In the genomic region with DNA sequence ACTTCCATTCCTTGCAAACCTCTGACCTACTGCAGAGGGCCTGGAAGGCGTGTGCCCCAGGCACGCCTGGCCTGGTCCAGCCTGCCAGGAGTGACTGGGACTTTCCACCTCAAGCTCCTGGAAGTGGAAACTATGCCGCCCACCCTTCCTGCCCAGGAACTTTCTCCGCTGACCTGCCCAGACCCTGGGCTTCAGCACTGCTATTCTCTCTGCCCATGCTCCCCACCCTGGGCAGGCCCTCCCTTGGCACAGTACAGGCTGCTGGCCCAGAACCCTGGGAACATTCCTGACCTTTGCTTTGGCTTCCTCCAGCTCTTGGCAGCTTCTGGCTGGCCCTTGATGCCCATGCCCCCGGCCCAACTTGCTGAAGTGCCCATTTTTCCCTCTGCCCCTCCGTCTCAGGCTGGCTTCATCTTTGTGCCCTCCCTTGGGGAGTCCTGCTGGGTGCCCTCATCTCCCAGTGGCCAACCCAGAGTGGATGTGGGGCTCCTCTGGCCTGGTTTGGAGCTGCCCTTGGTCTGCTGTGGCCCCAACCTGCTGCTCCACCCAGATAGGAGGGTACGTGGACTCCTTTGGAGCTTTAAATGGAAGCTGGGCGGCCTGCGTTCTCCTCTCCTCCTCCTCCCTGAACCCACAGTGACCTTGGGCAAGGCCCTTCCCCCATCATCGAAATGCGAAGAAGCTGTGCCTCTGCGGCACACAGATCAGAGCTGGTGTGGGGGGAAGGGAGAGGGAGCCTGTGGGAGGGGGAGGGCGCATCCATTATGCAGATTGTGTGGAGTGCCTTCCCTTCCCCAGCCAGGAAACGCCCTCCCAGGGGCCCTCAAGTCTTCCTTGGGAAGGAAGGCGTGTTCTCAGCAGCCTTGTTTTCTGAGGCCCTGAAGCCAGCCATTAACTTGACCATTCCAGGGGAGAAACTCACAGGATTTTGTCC, we compare ENCODE assay signal across 10 cellular contexts. TPM values are rescaled to one million over a fixed set of nuclear protein-coding genes. Genes with fewer than 3 reads are reported as not detected.
DNase-seq lines count a peak whose midpoint lies in the region; ATAC-seq, FAIRE-seq and TF ChIP-seq lines count a peak whose summit lies in the region.
"Had no signal": no experiment of that assay in that cellular context is flagged by ENCODE, and none has a peak within 500 bp of the region (broad histone marks: within the 10 kb centered on the region; RNA-seq: fewer than 3 reads in every experiment).

No MANE protein-coding gene starts in this region.

- DNase-seq in MG63 (peak; percentile 87), endothelial cell of umbilical vein (ENCODE audit: low read depth, low spot score) (peak; percentile 89), right lobe of liver (peak in 2 of 3 donors; percentile 61 to 75), OCI-M1 (lab: John Stamatoyannopoulos, UW) (no peak), GM12892 (ENCODE audit: insufficient read length) (no peak)
- DNase-seq: activated naive CD4-positive, alpha-beta T cell treated with Interleukin-2 at 50 U/mL for 16 hours; SW 1271 had no signal

- H3K4me1 ChIP-seq in endothelial cell of umbilical vein (ENCODE audit: control insufficient read depth, extremely low read depth, insufficient read depth, low read length): peaks cover 52% of the 10 kb centered on the region
- peaks cover 0 to 9% (median 4%) of the 10 kb centered on the region in 4 donors for H3K4me1 ChIP-seq in right lobe of liver
- H3K4me1 ChIP-seq in subcutaneous abdominal adipose tissue (ENCODE audit: control insufficient read depth in 5 of 5, insufficient read depth in 5 of 5, low read length in 5 of 5): peaks cover 16 to 89% (median 70%) of the 10 kb centered on the region in 5 donors

- no peaks in the 10 kb centered on the region for H4K20me1 ChIP-seq in endothelial cell of umbilical vein (replicated peaks; ENCODE audit: control insufficient read depth, extremely low read depth, insufficient read depth, low read length)

- peaks cover 82% of the 10 kb centered on the region for H3K79me2 ChIP-seq in endothelial cell of umbilical vein (ENCODE audit: control insufficient read depth, insufficient read depth, low read length)

- H3K27me3 ChIP-seq in MG63 (no peaks in the 10 kb centered on the region), endothelial cell of umbilical vein (ENCODE audit: control insufficient read depth in 2 of 2, insufficient read depth in 2 of 2, low read length in 2 of 2) (no peaks in the 10 kb centered on the region), right lobe of liver (no peaks in the 10 kb centered on the region), subcutaneous abdominal adipose tissue (ENCODE audit: control insufficient read depth in 5 of 5, insufficient read depth in 4 of 5, low read length in 5 of 5) (no peaks in the 10 kb centered on the region)

- H3K27ac ChIP-seq in endothelial cell of umbilical vein (ENCODE audit: insufficient read depth, low read depth, low read length) (peak overlapping the region; percentile 71), right lobe of liver (peak overlapping the region in 1 of 3 donors; percentile 75), subcutaneous abdominal adipose tissue (ENCODE audit: low read depth, low read length) (peak overlapping the region; percentile 99)

- no peak overlapping the region for H2AFZ ChIP-seq in endothelial cell of umbilical vein (ENCODE audit: low read depth, low read length)

- TF ChIP-seq POLR2A in endothelial cell of umbilical vein (IDR thresholded peaks at IDR 0.05; ENCODE audit: low read depth, low read length) (no peak), right lobe of liver (IDR thresholded peaks at IDR 0.05) (no peak), GM12892 (IDR thresholded peaks at IDR 0.05; ENCODE audit: low read depth, low read length) (no peak)

- H3K9ac ChIP-seq in endothelial cell of umbilical vein (replicated peaks; ENCODE audit: extremely low read depth, insufficient read depth, low read length): peak overlapping the region; percentile 17
- H3K9ac ChIP-seq in subcutaneous abdominal adipose tissue (ENCODE audit: low read length in 5 of 5): peak overlapping the region; percentile 63 to 86 (median 78)

- intact Hi-C loops in endothelial cell of umbilical vein (cut with micrococcal nuclease) (loop anchor here (1.0 to 10.0 kb wide), 2 partner anchors 12 to 1931 kb away; a partner anchor contains a TSS), right lobe of liver (cut with DNase I) (no loop called here)

- no peak for TF ChIP-seq CTCF in endothelial cell of umbilical vein (IDR thresholded peaks at IDR 0.05; ENCODE audit: extremely low read depth in 1 of 2, insufficient read depth in 1 of 2, low read depth in 1 of 2, low read length in 2 of 2)
- TF ChIP-seq CTCF in right lobe of liver (IDR thresholded peaks at IDR 0.05): no peak

- no peaks in the 10 kb centered on the region for H3K9me1 ChIP-seq in endothelial cell of umbilical vein (replicated peaks; ENCODE audit: control insufficient read depth, extremely low read depth, insufficient read depth, low read length)

- H3K4me3 ChIP-seq in MG63 (no peak overlapping the region), endothelial cell of umbilical vein (replicated peaks in 1 of 3; ENCODE audit: insufficient read depth in 1 of 3, low read depth in 1 of 3, low read length in 3 of 3) (peak overlapping the region in 2 of 3 experiments; percentile 7 to 65), right lobe of liver (no peak overlapping the region), subcutaneous abdominal adipose tissue (ENCODE audit: low read depth in 1 of 5, low read length in 5 of 5) (peak overlapping the region in 4 of 5 donors; percentile 45 to 80 (median 74))

- dilution Hi-C loops in endothelial cell of umbilical vein (cut with MboI; ENCODE audit: extremely low pct_ligation_motif_present, low sequenced_read_pairs): no loop called here

- FAIRE-seq in endothelial cell of umbilical vein (lab: Jason Lieb, UNC) (peak; percentile 95), GM12892 (lab: Jason Lieb, UNC) (no peak)

- CTCF ChIA-PET in endothelial cell of umbilical vein (lab: Charles Lee): interaction anchor here (7.1 to 8.7 kb wide), 2 partner anchors 12 to 14 kb away, joined by 110 to 325 read pairs; a partner anchor contains a TSS

- H3K36me3 ChIP-seq in MG63: no peaks in the 10 kb centered on the region
- H3K36me3 ChIP-seq in endothelial cell of umbilical vein (ENCODE audit: control insufficient read depth in 2 of 2, extremely low read depth in 1 of 2, insufficient read depth in 2 of 2, low read length in 2 of 2): no peaks in the 10 kb centered on the region
- no peaks in the 10 kb centered on the region for H3K36me3 ChIP-seq in right lobe of liver
- H3K36me3 ChIP-seq in subcutaneous abdominal adipose tissue (ENCODE audit: control insufficient read depth in 5 of 5, insufficient read depth in 5 of 5, low read length in 5 of 5): no peaks in the 10 kb centered on the region

- 42% methylated on average over 4 of the region's 15 CpGs for WGBS in right lobe of liver (ENCODE audit: insufficient coverage, low coverage, low lambda C conversion rate, missing lambda C conversion rate)

- POLR2A ChIA-PET in endothelial cell of umbilical vein (lab: Charles Lee): interaction anchor here (0.6 kb wide), 1 partner anchor 12 kb away, joined by 10 read pairs; no protein-coding TSS in a partner anchor

- peak overlapping the region; percentile 70 for H3K4me2 ChIP-seq in endothelial cell of umbilical vein (ENCODE audit: insufficient read depth, low read length)

- peak; percentile 52 to 78 (median 69) for ATAC-seq in right lobe of liver
- ATAC-seq in HG02678 (IDR thresholded peaks at IDR 0.05; ENCODE audit: unreplicated experiment): no peak
- ATAC-seq in GM19324 (IDR thresholded peaks at IDR 0.05; ENCODE audit: low FRiP score, unreplicated experiment): no peak

- no TSS peak for BruUV-seq in endothelial cell of umbilical vein (replicated peaks; lab: Mats Ljungman, UMichigan)

- H3K9me3 ChIP-seq in MG63: no peaks in the 10 kb centered on the region
- H3K9me3 ChIP-seq in endothelial cell of umbilical vein (replicated peaks; ENCODE audit: control insufficient read depth, insufficient read depth, low read length): no peaks in the 10 kb centered on the region
- no peaks in the 10 kb centered on the region for H3K9me3 ChIP-seq in right lobe of liver
- no peaks in the 10 kb centered on the region for H3K9me3 ChIP-seq in subcutaneous abdominal adipose tissue (ENCODE audit: control insufficient read depth in 5 of 5, low read length in 5 of 5)

RNA-seq across cellular contexts. Expression of a gene that starts 3.4 kb away (rescaled TPM):
- total RNA-seq in MG63 (2014; rRNA removed; shearing (Covaris generic); ENCODE audit: low replicate concordance): 0.12 and 1.7 TPM in 2 replicates
- 169 TPM in 2 replicates for total RNA-seq in endothelial cell of umbilical vein
- 143 and 154 TPM in 2 replicates for polyA plus RNA-seq in endothelial cell of umbilical vein
- polyA plus RNA-seq in endothelial cell of umbilical vein (2011; cell fraction: cytosol; rRNA removed): 139 and 140 TPM in 2 replicates
- 125 and 134 TPM in 2 replicates for polyA plus RNA-seq in endothelial cell of umbilical vein (2011; cell fraction: nucleus; rRNA removed)
- 160 and 182 TPM in 2 replicates for polyA plus RNA-seq in endothelial cell of umbilical vein (2012)
- 212 and 222 TPM in 2 replicates for polyA minus RNA-seq in endothelial cell of umbilical vein
- not detected for polyA minus RNA-seq in endothelial cell of umbilical vein (2011; cell fraction: cytosol; rRNA and poly(A)+ RNA removed)
- polyA minus RNA-seq in endothelial cell of umbilical vein (2011; cell fraction: nucleus; rRNA and poly(A)+ RNA removed): 64.9 and 76.6 TPM in 2 replicates
- total RNA-seq in right lobe of liver: 10 to 100 TPM in 3 of 6 experiments, 1 to 10 TPM in 3; 6.2 to 11.8 (median 9.1) TPM
- polyA plus RNA-seq in GM12892 (2012; ENCODE audit: missing spikeins): 2.3 TPM

RNA-seq across cellular contexts. Expression of a gene that starts 4.4 kb away (rescaled TPM):
- total RNA-seq in MG63 (2014; rRNA removed; shearing (Covaris generic); ENCODE audit: low replicate concordance): 6.2 and 7.6 TPM in 2 replicates
- total RNA-seq in endothelial cell of umbilical vein (30.5 and 31.4 TPM in 2 replicates), right lobe of liver (10 to 100 TPM in 2 of 6 experiments, 1 to 10 TPM in 4; 1.1 to 21.2 (median 2.2) TPM)
- 50.6 and 60.8 TPM in 2 replicates for polyA plus RNA-seq in endothelial cell of umbilical vein
- polyA plus RNA-seq in endothelial cell of umbilical vein (2011; cell fraction: cytosol; rRNA removed): 87.4 and 89.6 TPM in 2 replicates
- polyA plus RNA-seq in endothelial cell of umbilical vein (2011; cell fraction: nucleus; rRNA removed): 43.1 and 43.7 TPM in 2 replicates
- polyA plus RNA-seq in endothelial cell of umbilical vein (2012): 79.1 and 90.4 TPM in 2 replicates
- 10.3 and 10.6 TPM in 2 replicates for polyA minus RNA-seq in endothelial cell of umbilical vein
- polyA minus RNA-seq in endothelial cell of umbilical vein (2011; cell fraction: cytosol; rRNA and poly(A)+ RNA removed): 3.9 TPM
- 3.9 and 7.0 TPM in 2 replicates for polyA minus RNA-seq in endothelial cell of umbilical vein (2011; cell fraction: nucleus; rRNA and poly(A)+ RNA removed)
- polyA plus RNA-seq in GM12892 (2012; ENCODE audit: missing spikeins): 0.51 TPM

RNA-seq across cellular contexts. Expression of a gene that starts 14.3 kb away (rescaled TPM):
- total RNA-seq in MG63 (2014; rRNA removed; shearing (Covaris generic); ENCODE audit: low replicate concordance): 165 and 212 TPM in 2 replicates
- total RNA-seq in endothelial cell of umbilical vein (2.8 and 4.4 TPM in 2 replicates), right lobe of liver (10 to 100 TPM; 11.1 to 77.6 (median 28.6) TPM)
- polyA plus RNA-seq in endothelial cell of umbilical vein: 3.7 and 10.9 TPM in 2 replicates
- 4.3 and 4.6 TPM in 2 replicates for polyA plus RNA-seq in endothelial cell of umbilical vein (2011; cell fraction: cytosol; rRNA removed)
- 1.1 and 2.3 TPM in 2 replicates for polyA plus RNA-seq in endothelial cell of umbilical vein (2011; cell fraction: nucleus; rRNA removed)
- 37.9 and 46.9 TPM in 2 replicates for polyA plus RNA-seq in endothelial cell of umbilical vein (2012)
- 0.92 and 1.7 TPM in 2 replicates for polyA minus RNA-seq in endothelial cell of umbilical vein
- not detected for polyA minus RNA-seq in endothelial cell of umbilical vein (2011; cell fraction: cytosol; rRNA and poly(A)+ RNA removed)
- 1.2 TPM in 1 of 2 replicates, not detected in the other for polyA minus RNA-seq in endothelial cell of umbilical vein (2011; cell fraction: nucleus; rRNA and poly(A)+ RNA removed)
- 0.64 TPM for polyA plus RNA-seq in GM12892 (2012; ENCODE audit: missing spikeins)

Comparison
In these comparisons a context has a peak if more than half of its experiments do, and no peak if none do; other contexts are left out.
1. DNase-seq: peak in MG63 (single experiment), endothelial cell of umbilical vein (single experiment) and right lobe of liver (2 of 3); none in OCI-M1 (single experiment) and GM12892 (single experiment).
2. H3K4me3 ChIP-seq: peak in endothelial cell of umbilical vein (2 of 3) and subcutaneous abdominal adipose tissue (4 of 5); none in MG63 (single experiment) and right lobe of liver (0 of 3).
3. ATAC-seq: peak in right lobe of liver (4 of 4); none in HG02678 (single experiment) and GM19324 (single experiment).
4. RNA of a gene that starts 3.4 kb away (total RNA-seq): 169 TPM in endothelial cell of umbilical vein; 6.2 to 11.8 TPM in right lobe of liver and 0.12 to 1.7 TPM in MG63; every median in the first group is over 10 times any median in the second.